In the genomic region with DNA sequence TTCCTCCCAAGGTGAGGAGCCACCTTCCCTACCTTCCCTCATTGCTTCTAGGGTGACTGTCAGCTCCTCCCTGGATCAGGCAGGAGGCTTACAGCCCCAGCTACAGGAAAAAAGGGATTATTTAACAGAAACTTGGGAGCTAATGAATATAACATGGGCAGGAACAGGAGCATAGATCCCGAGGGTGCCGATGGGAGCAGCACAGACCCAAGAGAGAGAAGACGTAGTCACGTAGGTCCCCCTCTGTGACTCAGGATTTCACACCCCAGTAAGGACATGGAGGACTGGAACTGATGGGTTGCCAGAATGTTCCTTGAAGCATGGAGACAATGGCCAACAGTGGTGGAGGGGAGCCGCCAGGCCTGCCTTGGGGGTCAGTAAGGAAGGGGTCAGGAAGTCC, we compare ENCODE assay signal across 18 cellular contexts.
"Had no signal": no experiment of that assay in that cellular context is flagged by ENCODE, and none has a peak within 500 bp of the region (broad histone marks: within the 10 kb centered on the region; RNA-seq: fewer than 3 reads in every experiment).

No MANE protein-coding gene starts in this region.

- H3K79me2 ChIP-seq: hepatocyte had no signal

- H2AFZ ChIP-seq: hepatocyte had no signal

- DNase-seq: cortex of kidney; effector memory CD8-positive, alpha-beta T cell; esophagus squamous epithelium; foreskin fibroblast; left colon; left ventricle myocardium superior; mesenchymal stem cell; midbrain; nephron progenitor cell; posterior cingulate gyrus; right cardiac atrium; stimulated activated CD4-positive, alpha-beta T cell treated with anti-CD3 and anti-CD28 coated beads, Interleukin-12 subunit alpha, Interleukin-12 subunit beta, amount 100 ng/mL, for 4 hours; stimulated activated naive CD8-positive, alpha-beta T cell treated with anti-CD3 and anti-CD28 coated beads, Interleukin-15, Interleukin-2, amounts not matched to agents 100 U/mL and 50 U/mL, for 24 hours; tibial artery; upper lobe of left lung; uterus had no signal

- H3K27ac ChIP-seq: esophagus squamous epithelium, hepatocyte, tibial artery, upper lobe of left lung, uterus had no signal

- H3K36me3 ChIP-seq: esophagus squamous epithelium, tibial artery, upper lobe of left lung, uterus had no signal

- ATAC-seq: effector memory CD8-positive, alpha-beta T cell; left ventricle myocardium superior; right cardiac atrium; stimulated activated naive CD8-positive, alpha-beta T cell treated with anti-CD3 and anti-CD28 coated beads, Interleukin-15, Interleukin-2, amounts not matched to agents 100 U/mL and 50 U/mL, for 24 hours had no signal

- H3K4me2 ChIP-seq: hepatocyte had no signal

- H3K9me3 ChIP-seq: esophagus squamous epithelium, upper lobe of left lung, uterus had no signal

- H3K27me3 ChIP-seq: esophagus squamous epithelium, hepatocyte, upper lobe of left lung, uterus had no signal

- H3K4me3 ChIP-seq: esophagus squamous epithelium, hepatocyte, lung, tibial artery, upper lobe of left lung, uterus had no signal

- H3K27ac Mint-ChIP-seq: effector memory CD8-positive, alpha-beta T cell; nephron progenitor cell had no signal

- H3K4me1 ChIP-seq: esophagus squamous epithelium, tibial artery, upper lobe of left lung, uterus had no signal

- H3K4me3 Mint-ChIP-seq: nephron progenitor cell had no signal
